8 cellular contexts compared by ENCODE assay signal in the genomic region with DNA sequence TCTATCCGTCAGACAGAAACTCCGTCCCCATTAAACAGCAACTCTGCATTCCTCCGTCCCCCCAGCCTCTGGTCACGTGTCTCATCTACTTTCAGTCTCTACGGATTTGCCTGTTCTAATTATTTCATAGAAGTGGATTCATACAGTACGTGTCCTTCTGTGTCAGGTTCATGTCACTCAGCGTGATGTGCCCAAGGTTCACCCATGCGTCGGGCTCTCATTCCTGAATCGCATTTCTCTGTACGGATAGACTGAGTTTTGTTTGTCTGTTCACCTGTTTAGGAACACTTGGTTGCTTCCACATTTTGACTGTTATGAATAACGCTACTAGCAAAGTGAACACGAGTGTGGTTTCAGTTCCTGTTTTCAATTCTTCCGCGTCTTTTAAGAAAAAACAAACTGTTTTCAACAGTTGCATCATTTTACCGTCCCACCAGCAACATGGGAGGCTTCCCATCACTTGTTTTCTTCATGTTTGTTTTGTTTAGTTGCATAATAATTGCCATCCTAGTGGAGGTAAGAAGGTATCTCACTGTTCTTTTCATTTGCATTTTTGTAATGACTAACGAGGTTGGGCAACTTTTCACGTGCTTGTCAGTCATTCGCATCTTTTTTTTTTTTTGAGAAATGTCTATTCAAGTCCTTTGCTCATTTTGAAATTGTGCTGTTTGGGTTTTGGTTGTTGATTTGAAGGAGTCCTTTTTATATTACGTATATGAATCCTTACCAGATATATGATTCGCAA. TPM values are rescaled to one million over a fixed set of nuclear protein-coding genes. Genes with fewer than 3 reads are reported as not detected.
DNase-seq lines count a peak whose midpoint lies in the region; ATAC-seq and TF ChIP-seq lines count a peak whose summit lies in the region.

No MANE protein-coding gene starts in this region.

- H3K9me3 ChIP-seq in neural progenitor cell (ENCODE audit: low read depth) = no peaks in the 10 kb centered on the region

- H3K4me3 Mint-ChIP-seq in activated CD4-positive, alpha-beta T cell treated with anti-CD3 and anti-CD28 coated beads for 36 hours = peak overlapping the region; percentile 79
- H3K4me3 Mint-ChIP-seq in chondrocyte (ENCODE audit: unreplicated experiment) (no peak overlapping the region), neural progenitor cell (no peak overlapping the region)

- H4K20me1 ChIP-seq in neural progenitor cell (ENCODE audit: low read depth) = no peaks in the 10 kb centered on the region

- peaks cover 43% of the 10 kb centered on the region for H3K4me1 Mint-ChIP-seq in activated CD4-positive, alpha-beta T cell treated with anti-CD3 and anti-CD28 coated beads for 36 hours
- H3K4me1 Mint-ChIP-seq in chondrocyte (ENCODE audit: low read depth) (peaks cover 7% of the 10 kb centered on the region), neural progenitor cell (peaks cover 3% of the 10 kb centered on the region)

- H2AFZ ChIP-seq in neural progenitor cell (replicated peaks) = peak overlapping the region; percentile 36

- peak overlapping the region; percentile 99 for H3K27ac Mint-ChIP-seq in activated CD4-positive, alpha-beta T cell treated with anti-CD3 and anti-CD28 coated beads for 36 hours
- H3K27ac Mint-ChIP-seq in chondrocyte (ENCODE audit: unreplicated experiment) = no peak overlapping the region
- H3K27ac Mint-ChIP-seq in neural progenitor cell = no peak overlapping the region

- H3F3A ChIP-seq in neural progenitor cell (ENCODE audit: low read depth) = no peaks in the 10 kb centered on the region

- H3K27me3 ChIP-seq in neural progenitor cell = peaks cover 3% of the 10 kb centered on the region

- peak; percentile 71 for ATAC-seq in activated CD4-positive, alpha-beta T cell treated with anti-CD3 and anti-CD28 coated beads for 36 hours
- peak; percentile 66 for ATAC-seq in HG03025 (IDR thresholded peaks at IDR 0.05; ENCODE audit: low FRiP score, unreplicated experiment)

- DNase-seq in activated CD4-positive, alpha-beta T cell treated with anti-CD3 and anti-CD28 coated beads for 36 hours = peak; percentile 72
- DNase-seq in activated CD4-positive, alpha-beta T cell treated with anti-CD3 and anti-CD28 coated beads for 1 hour = no peak
- DNase-seq in RPMI8226 (peak; percentile 86), chondrocyte (ENCODE audit: low spot score) (no peak), neural progenitor cell (ENCODE audit: low spot score) (no peak), dedifferentiated amniotic fluid mesenchymal stem cell (ENCODE audit: extremely low spot score) (no peak), NCI-H146 treated with DMSO at 0.1 percent for 48 hours (lab: John Stamatoyannopoulos, UW; ENCODE audit: unreplicated experiment) (no peak)

- H3K27me3 Mint-ChIP-seq in activated CD4-positive, alpha-beta T cell treated with anti-CD3 and anti-CD28 coated beads for 36 hours = no peaks in the 10 kb centered on the region
- H3K27me3 Mint-ChIP-seq in chondrocyte (ENCODE audit: low read depth) (peaks cover 11% of the 10 kb centered on the region), neural progenitor cell (ENCODE audit: insufficient read depth, low read depth) (peaks cover 3% of the 10 kb centered on the region)

- H3K4me1 ChIP-seq in neural progenitor cell = no peaks in the 10 kb centered on the region

- no peaks in the 10 kb centered on the region for H3K36me3 ChIP-seq in neural progenitor cell

- CTCF ChIA-PET in activated CD4-positive, alpha-beta T cell treated with anti-CD3 and anti-CD28 coated beads for 36 hours (lab: Charles Lee) = interaction anchor here (0.6 kb wide), 1 partner anchor 47 kb away, joined by 3 read pairs; no protein-coding TSS in a partner anchor

- intact Hi-C loops in activated CD4-positive, alpha-beta T cell treated with anti-CD3 and anti-CD28 coated beads for 36 hours (cut with DNase I, micrococcal nuclease) = loop anchor here (1.0 to 5.0 kb wide), 13 partner anchors 11 to 528 kb away; a partner anchor contains a TSS

- no peaks in the 10 kb centered on the region for H3K9me3 Mint-ChIP-seq in activated CD4-positive, alpha-beta T cell treated with anti-CD3 and anti-CD28 coated beads for 36 hours (ENCODE audit: low read depth)
- H3K9me3 Mint-ChIP-seq in chondrocyte (ENCODE audit: low read depth) = no peaks in the 10 kb centered on the region
- H3K9me3 Mint-ChIP-seq in neural progenitor cell = peaks cover 7% of the 10 kb centered on the region

- no peak overlapping the region for H3K27ac ChIP-seq in neural progenitor cell

- TF ChIP-seq CTCF in chondrocyte (IDR thresholded peaks at IDR 0.05) (peak; percentile 8), neural progenitor cell (IDR thresholded peaks at IDR 0.05) (no peak)

- POLR2A ChIA-PET in activated CD4-positive, alpha-beta T cell treated with anti-CD3 and anti-CD28 coated beads for 36 hours (lab: Charles Lee) = no interaction called here

- no peaks in the 10 kb centered on the region for H3K36me3 Mint-ChIP-seq in activated CD4-positive, alpha-beta T cell treated with anti-CD3 and anti-CD28 coated beads for 36 hours (ENCODE audit: low read depth)
- H3K36me3 Mint-ChIP-seq in chondrocyte (ENCODE audit: low read depth) (no peaks in the 10 kb centered on the region), neural progenitor cell (peaks cover 1% of the 10 kb centered on the region)

- H3K4me3 ChIP-seq in neural progenitor cell = no peak overlapping the region

- no peak overlapping the region for H3K4me2 ChIP-seq in neural progenitor cell

- H3K79me2 ChIP-seq in neural progenitor cell (ENCODE audit: low read depth) = no peaks in the 10 kb centered on the region

- no peak overlapping the region for H3K9ac ChIP-seq in neural progenitor cell

RNA-seq across cellular contexts. Expression of a gene that starts 8.9 kb away (rescaled TPM):
- total RNA-seq in activated CD4-positive, alpha-beta T cell treated with anti-CD3 and anti-CD28 coated beads for 36 hours = under 1 TPM; 0.32 to 0.57 TPM
- not detected in 3 replicates for total RNA-seq in chondrocyte
- total RNA-seq in neural progenitor cell (ENCODE audit: low replicate concordance) = not detected in 2 replicates

RNA-seq across cellular contexts. Expression of a gene that starts 19.6 kb away (rescaled TPM):
- total RNA-seq in activated CD4-positive, alpha-beta T cell treated with anti-CD3 and anti-CD28 coated beads for 36 hours = 10 to 100 TPM; 73.4 to 82.3 TPM
- total RNA-seq in chondrocyte (35.6 to 49.5 TPM (median 49.4 TPM) in 3 replicates), neural progenitor cell (ENCODE audit: low replicate concordance) (20.5 and 44.4 TPM in 2 replicates)

RNA-seq across cellular contexts. Expression of a gene that starts 30.0 kb away (rescaled TPM):
- total RNA-seq in activated CD4-positive, alpha-beta T cell treated with anti-CD3 and anti-CD28 coated beads for 36 hours = not detected
- total RNA-seq in chondrocyte = not detected in 3 replicates
- total RNA-seq in neural progenitor cell (ENCODE audit: low replicate concordance) = not detected in 2 replicates

RNA-seq across cellular contexts. Expression of a gene that starts 32.5 kb away (rescaled TPM):
- 100 to 1,000 TPM; 134 to 212 TPM for total RNA-seq in activated CD4-positive, alpha-beta T cell treated with anti-CD3 and anti-CD28 coated beads for 36 hours
- total RNA-seq in chondrocyte (103 to 122 TPM (median 104 TPM) in 3 replicates), neural progenitor cell (ENCODE audit: low replicate concordance) (90.6 and 106 TPM in 2 replicates)

RNA-seq across cellular contexts. Expression of a gene that starts 33.2 kb away (rescaled TPM):
- total RNA-seq in activated CD4-positive, alpha-beta T cell treated with anti-CD3 and anti-CD28 coated beads for 36 hours = 10 to 100 TPM; 19.6 to 23.3 TPM
- total RNA-seq in chondrocyte (14.5 to 20.9 TPM (median 18.5 TPM) in 3 replicates), neural progenitor cell (ENCODE audit: low replicate concordance) (22.4 and 22.6 TPM in 2 replicates)

Comparison
In these comparisons a context has a peak if more than half of its experiments do, and no peak if none do; other contexts are left out.
1. DNase-seq: peak in activated CD4-positive, alpha-beta T cell treated with anti-CD3 and anti-CD28 coated beads for 36 hours (single experiment) and RPMI8226 (single experiment); none in activated CD4-positive, alpha-beta T cell treated with anti-CD3 and anti-CD28 coated beads for 1 hour (single experiment), chondrocyte (single experiment), neural progenitor cell (single experiment), dedifferentiated amniotic fluid mesenchymal stem cell (single experiment) and NCI-H146 treated with DMSO at 0.1 percent for 48 hours (single experiment).